Comparison of ENCODE assay signal across 10 cellular contexts in genomic region chr6:39314273-39314790, GRCh38. TPM values are rescaled to one million over a fixed set of nuclear protein-coding genes. Genes with fewer than 3 reads are reported as not detected.
DNase-seq lines count a peak whose midpoint lies in the region; ATAC-seq and TF ChIP-seq lines count a peak whose summit lies in the region.
"Had no signal": no experiment of that assay in that cellular context is flagged by ENCODE, and none has a peak within 500 bp of the region (broad histone marks: within the 10 kb centered on the region; RNA-seq: fewer than 3 reads in every experiment).

Gene KCNK17 (minus strand): TSS chr6:39314419. CDS start chr6:39314320, 99 bp downstream.

- no peak within 1 kb of the TSS for H3K4me3 ChIP-seq in DND-41 (ENCODE audit: low read depth in 1 of 2, low read length in 2 of 2)
- H3K4me3 ChIP-seq in Jurkat, Clone E6-1 (ENCODE audit: low read length) = peak within 1 kb of the TSS; percentile 42
- H3K4me3 ChIP-seq: K562 had no signal

- TF ChIP-seq CTCF in DND-41 (IDR thresholded peaks at IDR 0.05; ENCODE audit: borderline replicate concordance, extremely low read depth, low read length, poor library complexity, severe bottlenecking) (no peak), glutamatergic neuron (IDR thresholded peaks at IDR 0.05; ENCODE audit: partially characterized antibody, unreplicated experiment) (no peak), progenitor cell of endocrine pancreas (IDR thresholded peaks at IDR 0.05; ENCODE audit: unreplicated experiment) (no peak)

- H3K27ac ChIP-seq in DND-41 (ENCODE audit: low read length) = no peak within 1 kb of the TSS
- H3K27ac ChIP-seq: WERI-Rb-1 had no signal

- 0 out of 2 replicates have a peak, but pooled peaks cover 3% of the 10 kb centered on the region for H4K20me1 ChIP-seq in DND-41 (ENCODE audit: insufficient read depth, low read length)

- H3K4me1 ChIP-seq in DND-41 (ENCODE audit: insufficient read depth, low read length) = no peaks in the 10 kb centered on the region

- no peaks in the 10 kb centered on the region for H3K4me1 Mint-ChIP-seq in glutamatergic neuron (ENCODE audit: low read depth, unreplicated experiment)
- no peaks in the 10 kb centered on the region for H3K4me1 Mint-ChIP-seq in progenitor cell of endocrine pancreas (ENCODE audit: low read depth)

- H3K27me3 Mint-ChIP-seq in glutamatergic neuron (ENCODE audit: unreplicated experiment) = peaks cover 26% of the 10 kb centered on the region
- H3K27me3 Mint-ChIP-seq in progenitor cell of endocrine pancreas = peaks cover 81% of the 10 kb centered on the region

- H3K27ac Mint-ChIP-seq in glutamatergic neuron (ENCODE audit: unreplicated experiment) = no peak within 1 kb of the TSS
- H3K27ac Mint-ChIP-seq in progenitor cell of endocrine pancreas = no peak within 1 kb of the TSS

- H3K27me3 ChIP-seq in DND-41 (ENCODE audit: insufficient read depth, low read length, poor library complexity) = peaks cover 30% of the 10 kb centered on the region

- H3K4me2 ChIP-seq in DND-41 (ENCODE audit: insufficient read depth, low read length) = no peak within 1 kb of the TSS

- H3K9me3 Mint-ChIP-seq in glutamatergic neuron (ENCODE audit: unreplicated experiment) (peaks cover 9% of the 10 kb centered on the region), progenitor cell of endocrine pancreas (ENCODE audit: low read depth) (no peaks in the 10 kb centered on the region)

- DNase-seq in DND-41 (peak; percentile 42), glutamatergic neuron (peak; percentile 35), progenitor cell of endocrine pancreas (ENCODE audit: low spot score, unreplicated experiment) (no peak), T-helper 1 cell (no peak), GOT3 (lab: John Stamatoyannopoulos, UW) (no peak)
- peak; percentile 79 for DNase-seq in Jurkat, Clone E6-1 (ENCODE audit: low read depth, low spot score)
- DNase-seq: WERI-Rb-1 had no signal

- H2AFZ ChIP-seq in DND-41 (ENCODE audit: low read depth, low read length) = no peak within 1 kb of the TSS

- no peaks in the 10 kb centered on the region for H3K79me2 ChIP-seq in DND-41 (ENCODE audit: insufficient read depth, low read length)

- H3K36me3 Mint-ChIP-seq in glutamatergic neuron (ENCODE audit: unreplicated experiment) = peaks cover 7% of the 10 kb centered on the region
- H3K36me3 Mint-ChIP-seq in progenitor cell of endocrine pancreas (ENCODE audit: insufficient read depth) = no peaks in the 10 kb centered on the region

- H3K4me3 Mint-ChIP-seq in glutamatergic neuron (ENCODE audit: unreplicated experiment) = peak within 1 kb of the TSS; percentile 38
- peak within 1 kb of the TSS; percentile 69 for H3K4me3 Mint-ChIP-seq in progenitor cell of endocrine pancreas (ENCODE audit: low read depth)

- peak; percentile 69 for ATAC-seq in DND-41 (ENCODE audit: insufficient read depth, low read depth)
- ATAC-seq in GM19023 (IDR thresholded peaks at IDR 0.05; ENCODE audit: unreplicated experiment) = no peak
- ATAC-seq: K562 had no signal

- H3K9ac ChIP-seq in DND-41 (ENCODE audit: low read depth, low read length) = no peak within 1 kb of the TSS

- H3K9me3 ChIP-seq in DND-41 (ENCODE audit: insufficient read depth, low read length, severe bottlenecking) = no peaks in the 10 kb centered on the region

- H3K36me3 ChIP-seq in DND-41 (ENCODE audit: insufficient read depth, low read length) = no peaks in the 10 kb centered on the region
- H3K36me3 ChIP-seq: WERI-Rb-1 had no signal

RNA-seq across cellular contexts. Expression of gene KCNK17, which starts in this region (rescaled TPM):
- not detected for polyA plus RNA-seq in Jurkat, Clone E6-1 (2012; ENCODE audit: insufficient read depth, insufficient read length)
- not detected for total RNA-seq in glutamatergic neuron (ENCODE audit: unreplicated experiment)
- total RNA-seq in progenitor cell of endocrine pancreas = 11.2 and 11.6 TPM in 2 replicates
- total RNA-seq: K562, osteocyte had no signal
- polyA plus RNA-seq: K562 had no signal

Comparison
In these comparisons a context has a peak if more than half of its experiments do, and no peak if none do; other contexts are left out.
1. Peak in DNase-seq in glutamatergic neuron; RNA of the gene not detected or under 1 TPM.
2. DNase-seq: peak in DND-41 (single experiment) and Jurkat, Clone E6-1 (single experiment); none in progenitor cell of endocrine pancreas (single experiment), T-helper 1 cell (0 of 5) and GOT3 (single experiment).